23 cellular contexts compared by ENCODE assay signal in the genomic region with DNA sequence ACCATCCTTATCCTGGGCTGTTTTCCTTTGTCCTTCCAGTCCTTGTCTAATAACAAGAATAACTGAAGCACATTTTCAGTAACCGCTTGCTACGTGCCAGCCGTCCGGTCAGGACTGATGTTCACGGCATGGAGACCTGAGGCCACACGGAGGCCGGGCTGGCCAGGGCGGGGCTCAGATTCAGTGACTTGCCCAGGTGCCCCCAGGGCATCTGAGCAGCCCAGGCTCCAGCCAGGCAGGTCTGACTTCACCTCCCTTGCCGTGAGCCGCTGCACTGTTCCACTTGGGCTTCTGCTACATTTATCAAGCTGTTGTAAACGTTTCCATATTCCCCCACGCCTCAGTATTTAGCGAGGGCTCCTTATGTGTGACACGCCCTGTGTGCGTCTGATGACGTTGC.
"Had no signal": no experiment of that assay in that cellular context is flagged by ENCODE, and none has a peak within 500 bp of the region (broad histone marks: within the 10 kb centered on the region; RNA-seq: fewer than 3 reads in every experiment).

No MANE protein-coding gene starts in this region.

- ATAC-seq: activated T-cell treated with anti-CD3 and anti-CD28 coated beads, Interleukin-2, amount 50 U/mL, for 72 hours; left lung; natural killer cell treated with Interleukin-12 subunit alpha and Interleukin-12 subunit beta and Interleukin-15 and Interleukin-18, amount 100 ng/mL, for 72 hours; psoas muscle; right cardiac atrium had no signal

- H3K9me3 ChIP-seq: left lung, ovary, psoas muscle, stomach, suprapubic skin, transverse colon had no signal

- H3K4me3 ChIP-seq: left lung, ovary, psoas muscle, stomach, suprapubic skin, transverse colon had no signal

- H3K27ac Mint-ChIP-seq: activated naive CD4-positive, alpha-beta T cell treated with anti-CD3 and anti-CD28 coated beads for 36 hours; activated T-cell treated with anti-CD3 and anti-CD28 coated beads, Interleukin-2, amount 50 U/mL, for 72 hours; dendritic cell treated with granulocyte-macrophage colony-stimulating factor and Interleukin-4, amounts not matched to agents 40 ng/mL and 50 ng/mL, for 4 days; natural killer cell treated with Interleukin-12 subunit alpha and Interleukin-12 subunit beta and Interleukin-15 and Interleukin-18, amount 100 ng/mL, for 72 hours had no signal

- H3K36me3 ChIP-seq: ovary, transverse colon had no signal

- H3K4me3 Mint-ChIP-seq: activated naive CD4-positive, alpha-beta T cell treated with anti-CD3 and anti-CD28 coated beads for 36 hours; activated T-cell treated with anti-CD3 and anti-CD28 coated beads, Interleukin-2, amount 50 U/mL, for 72 hours; brain; dendritic cell treated with granulocyte-macrophage colony-stimulating factor and Interleukin-4, amounts not matched to agents 40 ng/mL and 50 ng/mL, for 4 days; natural killer cell treated with Interleukin-12 subunit alpha and Interleukin-12 subunit beta and Interleukin-15 and Interleukin-18, amount 100 ng/mL, for 72 hours had no signal

- FAIRE-seq: endometrium had no signal

- H3K36me3 Mint-ChIP-seq: natural killer cell treated with Interleukin-12 subunit alpha and Interleukin-12 subunit beta and Interleukin-15 and Interleukin-18, amount 100 ng/mL, for 72 hours had no signal

- H3K27me3 Mint-ChIP-seq: brain; dendritic cell treated with granulocyte-macrophage colony-stimulating factor and Interleukin-4, amounts not matched to agents 40 ng/mL and 50 ng/mL, for 4 days; natural killer cell treated with Interleukin-12 subunit alpha and Interleukin-12 subunit beta and Interleukin-15 and Interleukin-18, amount 100 ng/mL, for 72 hours; T-cell had no signal

- H3K27me3 ChIP-seq: left lung, ovary, stomach, suprapubic skin, transverse colon had no signal

- DNase-seq: activated CD4-positive, alpha-beta T cell treated with anti-CD3 and anti-CD28 coated beads, Interleukin-2, amount 50 U/mL, for 4 hours; activated effector memory CD4-positive, alpha-beta T cell treated with Interleukin-2 at 50 U/mL for 16 hours; activated naive CD4-positive, alpha-beta T cell treated with anti-CD3 and anti-CD28 coated beads for 36 hours; activated T-cell treated with anti-CD3 and anti-CD28 coated beads, Interleukin-2, amount 50 U/mL, for 72 hours; aorta; effector CD4-positive, alpha-beta T cell; erythroblast; foreskin melanocyte; left lung; ovary; psoas muscle; stimulated activated CD4-positive, alpha-beta T cell treated with anti-CD3 and anti-CD28 coated beads, Interleukin-12 subunit alpha, Interleukin-12 subunit beta, amount 100 ng/mL, for 4 hours; stimulated activated CD4-positive, alpha-beta T cell treated with anti-CD3 and anti-CD28 coated beads, Interleukin-4, amount 100 ng/mL, for 4 hours; stomach; T-cell; T-helper 9 cell; transverse colon had no signal

- H3K9me3 Mint-ChIP-seq: activated T-cell treated with anti-CD3 and anti-CD28 coated beads, Interleukin-2, amount 50 U/mL, for 72 hours; dendritic cell treated with granulocyte-macrophage colony-stimulating factor and Interleukin-4, amounts not matched to agents 40 ng/mL and 50 ng/mL, for 4 days; natural killer cell treated with Interleukin-12 subunit alpha and Interleukin-12 subunit beta and Interleukin-15 and Interleukin-18, amount 100 ng/mL, for 72 hours; T-cell had no signal

- H3K27ac ChIP-seq: left lung, ovary, psoas muscle, stomach, suprapubic skin, transverse colon had no signal
